17 cellular contexts compared by ENCODE assay signal in the genomic region with DNA sequence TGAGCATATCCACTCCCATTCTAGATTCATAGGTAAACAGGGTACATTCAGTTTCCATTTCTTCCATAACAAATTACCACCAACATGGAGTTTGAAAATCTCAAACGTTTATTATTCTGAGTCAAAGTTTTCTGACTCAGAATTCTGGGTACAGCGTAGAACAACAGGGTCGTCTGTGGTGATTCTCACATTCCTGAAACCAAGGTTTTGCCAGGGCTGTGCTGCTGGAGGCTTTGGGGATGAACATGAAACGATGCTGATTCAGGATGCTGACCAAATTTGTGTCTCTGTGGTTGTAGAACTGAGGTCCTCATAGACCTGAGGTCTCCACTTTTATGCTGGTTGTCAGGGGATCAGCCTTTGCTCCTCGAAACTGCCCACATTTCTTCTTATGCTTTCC.
"Had no signal": no experiment of that assay in that cellular context is flagged by ENCODE, and none has a peak within 500 bp of the region (broad histone marks: within the 10 kb centered on the region; RNA-seq: fewer than 3 reads in every experiment).

No MANE protein-coding gene starts in this region.

- H3K36me3 ChIP-seq: esophagus squamous epithelium, left ventricle myocardium inferior, ovary, sigmoid colon had no signal

- H3K4me3 Mint-ChIP-seq: neural crest cell had no signal

- DNase-seq: activated CD4-positive, alpha-beta T cell treated with anti-CD3 and anti-CD28 coated beads for 48 hours; activated CD8-positive, alpha-beta memory T cell treated with anti-CD3 and anti-CD28 coated beads for 24 hours; activated effector memory CD4-positive, alpha-beta T cell treated with anti-CD3 and anti-CD28 coated beads, Interleukin-2, amount 50 U/mL, for 16 hours; amygdala; esophagus squamous epithelium; foreskin keratinocyte; head of caudate nucleus; kidney; left ventricle myocardium inferior; mesendoderm; ovary; sigmoid colon; stimulated activated CD4-positive, alpha-beta T cell treated with anti-CD3 and anti-CD28 coated beads, Interleukin-4, amount 100 ng/mL, for 1 hour; stimulated activated CD8-positive, alpha-beta memory T cell treated with anti-CD3 and anti-CD28 coated beads, Interleukin-4, amount 100 ng/mL, for 48 hours; T-helper 9 cell had no signal

- H3K4me3 ChIP-seq: esophagus squamous epithelium, left ventricle myocardium inferior, ovary, sigmoid colon had no signal

- H3K9me3 ChIP-seq: esophagus squamous epithelium, left ventricle myocardium inferior, ovary, sigmoid colon had no signal

- H3K36me3 Mint-ChIP-seq: activated naive CD4-positive, alpha-beta T cell treated with anti-CD3 and anti-CD28 coated beads, Interleukin-2, amount 50 U/mL, for 72 hours had no signal

- H3K27ac ChIP-seq: esophagus squamous epithelium, foreskin keratinocyte, left ventricle myocardium inferior, ovary, sigmoid colon had no signal

- ATAC-seq: foreskin keratinocyte had no signal

- H3K4me1 ChIP-seq: foreskin keratinocyte, left ventricle myocardium inferior, sigmoid colon had no signal

- H3K4me1 Mint-ChIP-seq: neural crest cell had no signal

- H3K9me3 Mint-ChIP-seq: activated naive CD4-positive, alpha-beta T cell treated with anti-CD3 and anti-CD28 coated beads, Interleukin-2, amount 50 U/mL, for 72 hours; neural crest cell had no signal

- H3K27me3 ChIP-seq: esophagus squamous epithelium, foreskin keratinocyte, sigmoid colon had no signal
